ENCODE assay signal across 5 cellular contexts in genomic region chr1:22676151-22676550, GRCh38. TPM values are rescaled to one million over a fixed set of nuclear protein-coding genes. Genes with fewer than 3 reads are reported as not detected.
"Had no signal": no experiment of that assay in that cellular context is flagged by ENCODE, and none has a peak within 500 bp of the region (broad histone marks: within the 10 kb centered on the region; RNA-seq: fewer than 3 reads in every experiment).

No MANE protein-coding gene starts in this region.

RNA-seq across cellular contexts. Expression of gene C1QB, which starts 23.1 kb away (rescaled TPM):
- total RNA-seq: GM23248, H1, H9, HT-29, IMR-90 had no signal
- polyA plus RNA-seq: GM23248, H1, IMR-90 had no signal

RNA-seq across cellular contexts. Expression of gene C1QC, which starts 32.7 kb away (rescaled TPM):
- total RNA-seq: GM23248, H1, H9, HT-29, IMR-90 had no signal
- polyA plus RNA-seq: GM23248, H1, IMR-90 had no signal

RNA-seq across cellular contexts. Expression of gene C1QA, which starts 39.7 kb away (rescaled TPM):
- total RNA-seq: GM23248, H1, H9, HT-29, IMR-90 had no signal
- polyA plus RNA-seq: GM23248, H1, IMR-90 had no signal
